In the genomic region with DNA sequence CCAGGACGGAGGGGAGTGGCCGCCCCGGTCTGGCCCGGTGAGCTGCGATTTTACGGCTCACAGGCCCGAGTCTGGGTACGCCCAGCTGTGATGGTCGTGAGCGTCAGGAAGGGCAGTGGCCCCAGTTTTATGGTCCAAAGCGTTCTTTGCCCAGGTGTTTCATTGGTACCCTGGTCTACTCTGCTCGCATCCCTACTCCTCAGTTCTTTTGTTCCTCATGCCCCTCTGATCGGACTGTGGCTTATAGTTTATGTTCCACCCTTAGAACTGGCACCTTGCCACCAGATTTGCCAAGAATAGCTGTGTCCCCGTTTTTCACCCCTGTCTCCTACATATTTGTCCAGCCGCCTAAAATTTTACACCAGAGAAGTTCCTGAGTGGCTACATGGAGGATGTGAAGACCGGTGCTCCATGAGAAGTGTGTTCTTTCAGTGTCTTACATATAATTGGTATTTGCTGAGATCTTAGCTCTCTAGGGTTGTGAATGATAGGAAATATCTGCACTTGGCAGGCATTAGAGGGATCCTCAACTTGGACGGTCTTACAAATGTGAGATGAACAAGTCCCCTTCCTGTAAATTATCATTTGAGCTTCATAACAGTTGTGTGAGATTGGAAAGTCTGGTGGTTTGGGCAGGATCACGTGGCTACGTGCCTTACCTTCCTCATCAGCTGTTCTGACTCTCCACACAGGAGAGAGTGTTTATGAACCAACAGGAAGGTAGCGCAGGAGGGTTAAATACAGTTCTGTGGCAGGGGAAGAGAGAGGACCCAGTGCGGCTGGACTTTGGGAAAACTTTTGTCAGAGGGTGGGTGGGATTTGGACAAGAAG, we compare ENCODE assay signal across 8 cellular contexts. TPM values are rescaled to one million over a fixed set of nuclear protein-coding genes. Genes with fewer than 3 reads are reported as not detected.
DNase-seq lines count a peak whose midpoint lies in the region; ATAC-seq and TF ChIP-seq lines count a peak whose summit lies in the region.

No MANE protein-coding gene starts in this region.

- H3K9me3 Mint-ChIP-seq in natural killer cell = no peaks in the 10 kb centered on the region

- TF ChIP-seq CTCF in epithelial cell of esophagus (IDR thresholded peaks at IDR 0.05; ENCODE audit: insufficient read depth, low read depth, low read length, missing control alignments) (no peak), natural killer cell (IDR thresholded peaks at IDR 0.05) (no peak)

- no peak overlapping the region for H3K27ac Mint-ChIP-seq in natural killer cell

- no peaks in the 10 kb centered on the region for H3K36me3 Mint-ChIP-seq in natural killer cell

- peak overlapping the region; percentile 80 for H3K4me3 ChIP-seq in epithelial cell of esophagus (ENCODE audit: low read length)

- no peaks in the 10 kb centered on the region for H3K27me3 Mint-ChIP-seq in natural killer cell (ENCODE audit: low read depth in 2 of 2)

- DNase-seq in NCI-H2196 (lab: John Stamatoyannopoulos, UW; ENCODE audit: unreplicated experiment) (peak; percentile 57), NCI-H2196 treated with DMSO at 0.1 percent for 48 hours (lab: John Stamatoyannopoulos, UW; ENCODE audit: unreplicated experiment) (no peak), NCI-H526 treated with DMSO at 0.1 percent for 48 hours (lab: John Stamatoyannopoulos, UW) (peak; percentile 32), epithelial cell of esophagus (ENCODE audit: low read depth) (peak; percentile 87), natural killer cell (no peak), COLO668 (lab: John Stamatoyannopoulos, UW; ENCODE audit: unreplicated experiment) (no peak), posterior cingulate gyrus (no peak)

- peaks cover 26 to 35% of the 10 kb centered on the region in 2 donors for H3K4me1 Mint-ChIP-seq in natural killer cell

- intact Hi-C loops in natural killer cell (cut with micrococcal nuclease) = loop anchor here (5.0 kb wide), 2 partner anchors 343 to 387 kb away; a partner anchor contains a TSS
- intact Hi-C loops in posterior cingulate gyrus (cut with DNase I) = no loop called here

- H3K4me3 Mint-ChIP-seq in natural killer cell = no peak overlapping the region

- ATAC-seq in natural killer cell (peak in 2 of 3 donors; percentile 50 to 54), HG02588 (IDR thresholded peaks at IDR 0.05; ENCODE audit: unreplicated experiment) (no peak)

RNA-seq across cellular contexts. Expression of a gene that starts 1.1 kb away (rescaled TPM):
- total RNA-seq in natural killer cell = 10 to 100 TPM in 2 of 3 donors, 1 to 10 TPM in 1; 8.6 to 13.6 (median 13.4) TPM

Comparison
In these comparisons a context has a peak if more than half of its experiments do, and no peak if none do; other contexts are left out.
1. DNase-seq: peak in NCI-H2196 (single experiment), NCI-H526 treated with DMSO at 0.1 percent for 48 hours (single experiment) and epithelial cell of esophagus (single experiment); none in NCI-H2196 treated with DMSO at 0.1 percent for 48 hours (single experiment), natural killer cell (single experiment), COLO668 (single experiment) and posterior cingulate gyrus (0 of 10).